2 cellular contexts compared by ENCODE assay signal in genomic region chr14:52125885-52126284, GRCh38.
TF ChIP-seq lines count a peak whose summit lies in the region.

No MANE protein-coding gene starts in this region.

TF ChIP-seq in SK-N-SH treated with all-trans-retinoic acid at 6 μM for 48 hours, 23 proteins besides CTCF, POLR2A, EP300 and RAD21 (continued from another document):
- TF ChIP-seq, protein P1, sequence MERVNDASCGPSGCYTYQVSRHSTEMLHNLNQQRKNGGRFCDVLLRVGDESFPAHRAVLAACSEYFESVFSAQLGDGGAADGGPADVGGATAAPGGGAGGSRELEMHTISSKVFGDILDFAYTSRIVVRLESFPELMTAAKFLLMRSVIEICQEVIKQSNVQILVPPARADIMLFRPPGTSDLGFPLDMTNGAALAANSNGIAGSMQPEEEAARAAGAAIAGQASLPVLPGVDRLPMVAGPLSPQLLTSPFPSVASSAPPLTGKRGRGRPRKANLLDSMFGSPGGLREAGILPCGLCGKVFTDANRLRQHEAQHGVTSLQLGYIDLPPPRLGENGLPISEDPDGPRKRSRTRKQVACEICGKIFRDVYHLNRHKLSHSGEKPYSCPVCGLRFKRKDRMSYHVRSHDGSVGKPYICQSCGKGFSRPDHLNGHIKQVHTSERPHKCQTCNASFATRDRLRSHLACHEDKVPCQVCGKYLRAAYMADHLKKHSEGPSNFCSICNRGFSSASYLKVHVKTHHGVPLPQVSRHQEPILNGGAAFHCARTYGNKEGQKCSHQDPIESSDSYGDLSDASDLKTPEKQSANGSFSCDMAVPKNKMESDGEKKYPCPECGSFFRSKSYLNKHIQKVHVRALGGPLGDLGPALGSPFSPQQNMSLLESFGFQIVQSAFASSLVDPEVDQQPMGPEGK (CRISPR knock-in tag; IDR thresholded peaks at IDR 0.05; ENCODE audit: borderline replicate concordance) = no peak
- TF ChIP-seq ZFP3 (CRISPR knock-in tag; IDR thresholded peaks at IDR 0.05) = no peak
- TF ChIP-seq ISL1 (CRISPR knock-in tag; IDR thresholded peaks at IDR 0.05) = no peak
- TF ChIP-seq CREB5 (CRISPR knock-in tag; IDR thresholded peaks at IDR 0.05; ENCODE audit: low read depth) = no peak
- TF ChIP-seq CSDC2 (CRISPR knock-in tag; IDR thresholded peaks at IDR 0.05) = no peak
- no peak for TF ChIP-seq TCF4 (CRISPR knock-in tag; IDR thresholded peaks at IDR 0.05; ENCODE audit: borderline replicate concordance)
- TF ChIP-seq GLIS3 (CRISPR knock-in tag; IDR thresholded peaks at IDR 0.05) = no peak

TF ChIP-seq in GM23338, 12 proteins besides CTCF, POLR2A, EP300 and RAD21 (continued from another document):
- TF ChIP-seq, protein P2, sequence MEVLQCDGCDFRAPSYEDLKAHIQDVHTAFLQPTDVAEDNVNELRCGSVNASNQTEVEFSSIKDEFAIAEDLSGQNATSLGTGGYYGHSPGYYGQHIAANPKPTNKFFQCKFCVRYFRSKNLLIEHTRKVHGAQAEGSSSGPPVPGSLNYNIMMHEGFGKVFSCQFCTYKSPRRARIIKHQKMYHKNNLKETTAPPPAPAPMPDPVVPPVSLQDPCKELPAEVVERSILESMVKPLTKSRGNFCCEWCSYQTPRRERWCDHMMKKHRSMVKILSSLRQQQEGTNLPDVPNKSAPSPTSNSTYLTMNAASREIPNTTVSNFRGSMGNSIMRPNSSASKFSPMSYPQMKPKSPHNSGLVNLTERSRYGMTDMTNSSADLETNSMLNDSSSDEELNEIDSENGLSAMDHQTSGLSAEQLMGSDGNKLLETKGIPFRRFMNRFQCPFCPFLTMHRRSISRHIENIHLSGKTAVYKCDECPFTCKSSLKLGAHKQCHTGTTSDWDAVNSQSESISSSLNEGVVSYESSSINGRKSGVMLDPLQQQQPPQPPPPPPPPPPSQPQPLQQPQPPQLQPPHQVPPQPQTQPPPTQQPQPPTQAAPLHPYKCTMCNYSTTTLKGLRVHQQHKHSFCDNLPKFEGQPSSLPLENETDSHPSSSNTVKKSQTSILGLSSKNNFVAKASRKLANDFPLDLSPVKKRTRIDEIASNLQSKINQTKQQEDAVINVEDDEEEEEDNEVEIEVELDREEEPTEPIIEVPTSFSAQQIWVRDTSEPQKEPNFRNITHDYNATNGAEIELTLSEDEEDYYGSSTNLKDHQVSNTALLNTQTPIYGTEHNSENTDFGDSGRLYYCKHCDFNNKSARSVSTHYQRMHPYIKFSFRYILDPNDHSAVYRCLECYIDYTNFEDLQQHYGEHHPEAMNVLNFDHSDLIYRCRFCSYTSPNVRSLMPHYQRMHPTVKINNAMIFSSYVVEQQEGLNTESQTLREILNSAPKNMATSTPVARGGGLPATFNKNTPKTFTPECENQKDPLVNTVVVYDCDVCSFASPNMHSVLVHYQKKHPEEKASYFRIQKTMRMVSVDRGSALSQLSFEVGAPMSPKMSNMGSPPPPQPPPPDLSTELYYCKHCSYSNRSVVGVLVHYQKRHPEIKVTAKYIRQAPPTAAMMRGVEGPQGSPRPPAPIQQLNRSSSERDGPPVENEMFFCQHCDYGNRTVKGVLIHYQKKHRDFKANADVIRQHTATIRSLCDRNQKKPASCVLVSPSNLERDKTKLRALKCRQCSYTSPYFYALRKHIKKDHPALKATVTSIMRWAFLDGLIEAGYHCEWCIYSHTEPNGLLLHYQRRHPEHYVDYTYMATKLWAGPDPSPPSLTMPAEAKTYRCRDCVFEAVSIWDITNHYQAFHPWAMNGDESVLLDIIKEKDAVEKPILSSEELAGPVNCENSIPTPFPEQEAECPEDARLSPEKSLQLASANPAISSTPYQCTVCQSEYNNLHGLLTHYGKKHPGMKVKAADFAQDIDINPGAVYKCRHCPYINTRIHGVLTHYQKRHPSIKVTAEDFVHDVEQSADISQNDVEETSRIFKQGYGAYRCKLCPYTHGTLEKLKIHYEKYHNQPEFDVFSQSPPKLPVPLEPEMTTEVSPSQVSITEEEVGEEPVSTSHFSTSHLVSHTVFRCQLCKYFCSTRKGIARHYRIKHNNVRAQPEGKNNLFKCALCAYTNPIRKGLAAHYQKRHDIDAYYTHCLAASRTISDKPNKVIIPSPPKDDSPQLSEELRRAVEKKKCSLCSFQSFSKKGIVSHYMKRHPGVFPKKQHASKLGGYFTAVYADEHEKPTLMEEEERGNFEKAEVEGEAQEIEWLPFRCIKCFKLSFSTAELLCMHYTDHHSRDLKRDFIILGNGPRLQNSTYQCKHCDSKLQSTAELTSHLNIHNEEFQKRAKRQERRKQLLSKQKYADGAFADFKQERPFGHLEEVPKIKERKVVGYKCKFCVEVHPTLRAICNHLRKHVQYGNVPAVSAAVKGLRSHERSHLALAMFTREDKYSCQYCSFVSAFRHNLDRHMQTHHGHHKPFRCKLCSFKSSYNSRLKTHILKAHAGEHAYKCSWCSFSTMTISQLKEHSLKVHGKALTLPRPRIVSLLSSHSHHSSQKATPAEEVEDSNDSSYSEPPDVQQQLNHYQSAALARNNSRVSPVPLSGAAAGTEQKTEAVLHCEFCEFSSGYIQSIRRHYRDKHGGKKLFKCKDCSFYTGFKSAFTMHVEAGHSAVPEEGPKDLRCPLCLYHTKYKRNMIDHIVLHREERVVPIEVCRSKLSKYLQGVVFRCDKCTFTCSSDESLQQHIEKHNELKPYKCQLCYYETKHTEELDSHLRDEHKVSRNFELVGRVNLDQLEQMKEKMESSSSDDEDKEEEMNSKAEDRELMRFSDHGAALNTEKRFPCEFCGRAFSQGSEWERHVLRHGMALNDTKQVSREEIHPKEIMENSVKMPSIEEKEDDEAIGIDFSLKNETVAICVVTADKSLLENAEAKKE (CRISPR knock-in tag; IDR thresholded peaks at IDR 0.05) = no peak
- TF ChIP-seq, protein P3, sequence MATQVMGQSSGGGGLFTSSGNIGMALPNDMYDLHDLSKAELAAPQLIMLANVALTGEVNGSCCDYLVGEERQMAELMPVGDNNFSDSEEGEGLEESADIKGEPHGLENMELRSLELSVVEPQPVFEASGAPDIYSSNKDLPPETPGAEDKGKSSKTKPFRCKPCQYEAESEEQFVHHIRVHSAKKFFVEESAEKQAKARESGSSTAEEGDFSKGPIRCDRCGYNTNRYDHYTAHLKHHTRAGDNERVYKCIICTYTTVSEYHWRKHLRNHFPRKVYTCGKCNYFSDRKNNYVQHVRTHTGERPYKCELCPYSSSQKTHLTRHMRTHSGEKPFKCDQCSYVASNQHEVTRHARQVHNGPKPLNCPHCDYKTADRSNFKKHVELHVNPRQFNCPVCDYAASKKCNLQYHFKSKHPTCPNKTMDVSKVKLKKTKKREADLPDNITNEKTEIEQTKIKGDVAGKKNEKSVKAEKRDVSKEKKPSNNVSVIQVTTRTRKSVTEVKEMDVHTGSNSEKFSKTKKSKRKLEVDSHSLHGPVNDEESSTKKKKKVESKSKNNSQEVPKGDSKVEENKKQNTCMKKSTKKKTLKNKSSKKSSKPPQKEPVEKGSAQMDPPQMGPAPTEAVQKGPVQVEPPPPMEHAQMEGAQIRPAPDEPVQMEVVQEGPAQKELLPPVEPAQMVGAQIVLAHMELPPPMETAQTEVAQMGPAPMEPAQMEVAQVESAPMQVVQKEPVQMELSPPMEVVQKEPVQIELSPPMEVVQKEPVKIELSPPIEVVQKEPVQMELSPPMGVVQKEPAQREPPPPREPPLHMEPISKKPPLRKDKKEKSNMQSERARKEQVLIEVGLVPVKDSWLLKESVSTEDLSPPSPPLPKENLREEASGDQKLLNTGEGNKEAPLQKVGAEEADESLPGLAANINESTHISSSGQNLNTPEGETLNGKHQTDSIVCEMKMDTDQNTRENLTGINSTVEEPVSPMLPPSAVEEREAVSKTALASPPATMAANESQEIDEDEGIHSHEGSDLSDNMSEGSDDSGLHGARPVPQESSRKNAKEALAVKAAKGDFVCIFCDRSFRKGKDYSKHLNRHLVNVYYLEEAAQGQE (IDR thresholded peaks at IDR 0.05; ENCODE audit: unreplicated experiment) = no peak
- TF ChIP-seq EZH2 (IDR thresholded peaks at IDR 0.05; ENCODE audit: low read depth, unreplicated experiment) (no peak), POLR2AphosphoS5 (IDR thresholded peaks at IDR 0.05; ENCODE audit: low read depth) (no peak), NANOG (IDR thresholded peaks at IDR 0.05; ENCODE audit: borderline replicate concordance) (no peak)
TF ChIP-seq in GM23338: peak in this region for 0.
